In the genomic region with DNA sequence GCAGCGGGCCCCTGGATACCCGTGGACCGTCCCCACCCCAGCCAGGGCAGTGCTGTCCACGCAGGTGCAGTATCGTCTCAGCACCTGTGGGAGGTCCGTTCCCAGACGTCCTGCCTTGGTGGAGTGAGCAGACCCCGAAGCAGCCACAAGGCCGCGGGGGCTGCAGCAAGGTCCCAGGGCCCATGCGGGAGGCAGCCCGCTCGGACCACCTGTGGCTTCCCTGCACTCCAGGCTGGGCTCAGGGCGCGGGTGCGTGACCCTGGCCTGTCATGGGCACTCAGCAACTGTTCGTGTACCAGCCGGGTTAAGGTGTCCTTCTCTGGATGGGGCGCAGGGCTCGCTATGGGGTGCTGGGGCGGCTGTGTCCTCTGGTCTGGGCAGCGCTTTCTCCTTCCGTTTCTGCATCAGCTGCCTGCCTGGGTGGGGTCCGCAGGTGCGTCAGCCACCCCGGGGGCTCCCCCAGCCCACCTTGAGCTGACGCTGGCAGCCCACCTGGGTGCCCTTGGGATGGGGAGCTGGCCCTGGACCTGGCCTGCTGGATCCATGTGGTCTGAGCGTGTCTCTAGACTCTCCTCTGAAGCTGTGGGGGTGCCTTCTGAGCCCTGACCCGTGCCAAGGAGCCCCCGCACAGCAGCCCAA, we compare ENCODE assay signal across 1 cellular context.
TF ChIP-seq lines count a peak whose summit lies in the region.

No MANE protein-coding gene starts in this region.

TF ChIP-seq in H1, 55 proteins besides CTCF, POLR2A, EP300 and RAD21 (continued from another document):
- TF ChIP-seq SP1 (IDR thresholded peaks at IDR 0.05; ENCODE audit: low read depth, low read length) (no peak), RXRA (IDR thresholded peaks at IDR 0.05; ENCODE audit: insufficient read depth, low read depth, low read length) (no peak), CBX5 (IDR thresholded peaks at IDR 0.05; ENCODE audit: low read depth, low read length) (no peak), MAFK (IDR thresholded peaks at IDR 0.05; ENCODE audit: low read depth, low read length) (no peak), NANOG (IDR thresholded peaks at IDR 0.05; ENCODE audit: insufficient read depth, low read depth, low read length, poor library complexity, severe bottlenecking) (no peak), CTBP2 (IDR thresholded peaks at IDR 0.05; ENCODE audit: borderline replicate concordance, insufficient read depth, insufficient read length, low read length) (no peak), SIX5 (IDR thresholded peaks at IDR 0.05; ENCODE audit: low read depth, low read length) (no peak), TAF1 (IDR thresholded peaks at IDR 0.05; ENCODE audit: low read depth, low read length) (no peak), PHF8 (conservative IDR thresholded peaks at IDR 0.05; ENCODE audit: low read depth, low read length) (no peak), ASH2L (IDR thresholded peaks at IDR 0.05; ENCODE audit: low read length) (no peak), CREB1 (IDR thresholded peaks at IDR 0.05) (no peak), GABPA (IDR thresholded peaks at IDR 0.05; ENCODE audit: borderline replicate concordance, insufficient read depth, low read length) (no peak), SUZ12 (IDR thresholded peaks at IDR 0.05; ENCODE audit: low read length) (no peak), EZH2 (IDR thresholded peaks at IDR 0.05; ENCODE audit: low read depth, low read length, severe bottlenecking) (no peak), SP4 (IDR thresholded peaks at IDR 0.05; ENCODE audit: low read length) (no peak), FOSL1 (IDR thresholded peaks at IDR 0.05; ENCODE audit: insufficient read depth, low read depth, low read length) (no peak)
TF ChIP-seq in H1: peak in this region for 0.
